ENCODE assay signal across 20 cellular contexts in genomic region chr4:75244325-75244724, GRCh38.
DNase-seq lines count a peak whose midpoint lies in the region; ATAC-seq, FAIRE-seq and TF ChIP-seq lines count a peak whose summit lies in the region.
"Had no signal": no experiment of that assay in that cellular context is flagged by ENCODE, and none has a peak within 500 bp of the region (broad histone marks: within the 10 kb centered on the region; RNA-seq: fewer than 3 reads in every experiment).

No MANE protein-coding gene starts in this region.

- intact Hi-C loops in mucosa of descending colon (cut with DNase I, micrococcal nuclease) (no loop called here), pancreas (cut with DNase I) (no loop called here)

- H3K9me3 ChIP-seq in mucosa of descending colon (no peaks in the 10 kb centered on the region), pancreas (no peaks in the 10 kb centered on the region)

- no peaks in the 10 kb centered on the region for H3K36me3 ChIP-seq in mucosa of descending colon (ENCODE audit: low read depth)
- H3K36me3 ChIP-seq in pancreas = no peaks in the 10 kb centered on the region
- H3K36me3 ChIP-seq: HAP-1 had no signal

- peaks cover 23% of the 10 kb centered on the region for H3K4me1 ChIP-seq in mucosa of descending colon (ENCODE audit: low read depth)
- H3K4me1 ChIP-seq in pancreas = no peaks in the 10 kb centered on the region

- no peak overlapping the region for H3K27ac ChIP-seq in pancreas

- no peaks in the 10 kb centered on the region for H3K27me3 ChIP-seq in pancreas

- H3K4me3 ChIP-seq in mucosa of descending colon = no peak overlapping the region
- H3K4me3 ChIP-seq in pancreas = no peak overlapping the region
- H3K4me3 ChIP-seq: HAP-1 had no signal

- DNase-seq in mucosa of descending colon (peak; percentile 65 to 84 (median 70)), pancreas (no peak), NCI-H1694 (lab: John Stamatoyannopoulos, UW) (no peak), SKM-1 treated with dmso at 0.1 percent for 144 hours (lab: John Stamatoyannopoulos, UW; ENCODE audit: unreplicated experiment) (no peak), kidney tubule cell (ENCODE audit: low spot score) (no peak)
- no peak for DNase-seq in stimulated activated CD4-positive, alpha-beta T cell treated with anti-CD3 and anti-CD28 coated beads, Interleukin-4, amount 100 ng/mL, for 1 hour
- DNase-seq: C1 segment of cervical spinal cord; Calu3; CD4-positive, alpha-beta memory T cell; COR-L47; DMS53; DMS79 treated with DMSO at 0.1 percent for 48 hours; GF-D8; GOT3; HFFc6 had no signal

- TF ChIP-seq CTCF in mucosa of descending colon (IDR thresholded peaks at IDR 0.05) (no peak), pancreas (IDR thresholded peaks at IDR 0.05) (no peak)

- ATAC-seq in mucosa of descending colon = peak; percentile 75
- no peak for ATAC-seq in pancreas

- peak; percentile 24 for FAIRE-seq in colon (lab: Jason Lieb, UNC)
- peak; percentile 53 for FAIRE-seq in pancreas (lab: Jason Lieb, UNC)
- FAIRE-seq: GM12891, GM18507, H54 had no signal

- WGBS in pancreas, 2 donors = 66 to 69% methylated on average over 6 of the region's 6 CpGs

Comparison
In these comparisons a context has a peak if more than half of its experiments do, and no peak if none do; other contexts are left out.
1. DNase-seq: peak in mucosa of descending colon (3 of 3); none in pancreas (0 of 6), NCI-H1694 (single experiment), SKM-1 treated with dmso at 0.1 percent for 144 hours (single experiment), kidney tubule cell (single experiment) and stimulated activated CD4-positive, alpha-beta T cell treated with anti-CD3 and anti-CD28 coated beads, Interleukin-4, amount 100 ng/mL, for 1 hour (single experiment).